Comparison of ENCODE assay signal across 28 cellular contexts in the genomic region with DNA sequence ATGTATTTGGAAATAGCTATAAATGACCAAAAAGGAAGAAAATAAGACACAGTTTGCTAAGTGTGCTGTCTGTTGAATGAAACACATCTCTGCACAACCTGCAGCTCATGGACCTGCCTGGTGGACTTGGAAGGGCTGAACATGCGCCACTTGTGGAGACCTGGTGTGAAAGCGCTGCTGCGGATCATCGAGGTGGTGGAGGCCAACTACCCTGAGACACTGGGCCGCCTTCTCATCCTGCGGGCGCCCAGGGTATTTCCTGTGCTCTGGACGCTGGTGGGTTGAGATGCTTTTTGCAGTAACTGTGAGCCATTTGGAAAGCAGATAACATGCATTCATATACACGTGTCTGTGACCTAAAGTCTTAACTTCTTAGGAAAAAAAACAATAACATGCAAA.
DNase-seq lines count a peak whose midpoint lies in the region; ATAC-seq and TF ChIP-seq lines count a peak whose summit lies in the region.
"Had no signal": no experiment of that assay in that cellular context is flagged by ENCODE, and none has a peak within 500 bp of the region (broad histone marks: within the 10 kb centered on the region; RNA-seq: fewer than 3 reads in every experiment).

No MANE protein-coding gene starts in this region.

- no peak overlapping the region for H4K8ac ChIP-seq in trophoblast cell (ENCODE audit: low read depth, low read length)

- peak overlapping the region; percentile 10 to 57 for H3K27ac ChIP-seq in left lung
- H3K27ac ChIP-seq in gastrocnemius medialis = peak overlapping the region in 3 of 4 donors; percentile 2 to 34 (median 4)
- no peak overlapping the region for H3K27ac ChIP-seq in trophoblast cell (ENCODE audit: low read depth, low read length)
- H3K27ac ChIP-seq: brain microvascular endothelial cell, colonic mucosa, WERI-Rb-1 had no signal

- H3K36me3 ChIP-seq in left lung (peaks cover 3 to 100% of the 10 kb centered on the region in 2 donors), gastrocnemius medialis (peaks cover 2 to 90% of the 10 kb centered on the region in 2 donors), trophoblast cell (ENCODE audit: control insufficient read depth in 1 of 2, insufficient read depth in 2 of 2, low read length in 2 of 2) (peaks cover 43 to 52% of the 10 kb centered on the region in 2 experiments)

- no peak overlapping the region for H3K4me2 ChIP-seq in trophoblast cell (ENCODE audit: low read length)
- H3K4me2 ChIP-seq: GM23338 had no signal

- no peak overlapping the region for H4K12ac ChIP-seq in trophoblast cell (ENCODE audit: low read depth, low read length)

- no peak overlapping the region for H2AFZ ChIP-seq in trophoblast cell (ENCODE audit: insufficient read depth, low read length, poor library complexity)
- H2AFZ ChIP-seq: GM23338 had no signal

- no CpG with 5 or more reads among the region's 9 CpGs for whole genome bisulfite sequencing in trophoblast cell (ENCODE audit: extremely low coverage, insufficient coverage, insufficient read length)

- H3K4me3 Mint-ChIP-seq in activated T-cell treated with anti-CD3 and anti-CD28 coated beads, Interleukin-2, amount 50 U/mL, for 72 hours = no peak overlapping the region
- H3K4me3 Mint-ChIP-seq: activated CD4-positive, alpha-beta T cell treated with anti-CD3 and anti-CD28 coated beads, Interleukin-2, amount 10 ng/mL, durations not matched to agents 7 days and 5 days; GM23338; stimulated activated naive CD8-positive, alpha-beta T cell treated with anti-CD3 and anti-CD28 coated beads, Interleukin-15, amount 100 ng/mL, for 72 hours; T-helper 17 cell; type B pancreatic cell had no signal

- H3K4me3 ChIP-seq in left lung (no peak overlapping the region), gastrocnemius medialis (no peak overlapping the region), trophoblast cell (ENCODE audit: low read depth, low read length) (no peak overlapping the region)
- H3K4me3 ChIP-seq: colonic mucosa, GM23338, SK-N-MC had no signal

- no peaks in the 10 kb centered on the region for H3K9me3 ChIP-seq in left lung
- H3K9me3 ChIP-seq in gastrocnemius medialis = no peaks in the 10 kb centered on the region
- H3K9me3 ChIP-seq in trophoblast cell (ENCODE audit: insufficient read depth, low read depth, low read length) = no peaks in the 10 kb centered on the region
- H3K9me3 ChIP-seq: colonic mucosa had no signal

- no peak overlapping the region for H2BK120ac ChIP-seq in trophoblast cell (ENCODE audit: insufficient read depth, low read length, poor library complexity)

- no peak for TF ChIP-seq POLR2A in gastrocnemius medialis (IDR thresholded peaks at IDR 0.05)

- no peak overlapping the region for H3K9ac ChIP-seq in trophoblast cell (ENCODE audit: low read length)

- ATAC-seq in activated T-cell treated with anti-CD3 and anti-CD28 coated beads, Interleukin-2, amount 50 U/mL, for 72 hours (replicated peaks in 1 of 2) = no peak
- ATAC-seq in left lung (no peak), gastrocnemius medialis (no peak), HG03159 (IDR thresholded peaks at IDR 0.05; ENCODE audit: unreplicated experiment) (no peak), GM19452 (IDR thresholded peaks at IDR 0.05; ENCODE audit: unreplicated experiment) (no peak)
- ATAC-seq: GM23338; stimulated activated naive CD8-positive, alpha-beta T cell treated with anti-CD3 and anti-CD28 coated beads, Interleukin-15, amount 100 ng/mL, for 72 hours; T-helper 17 cell had no signal

- no peak overlapping the region for H2BK5ac ChIP-seq in trophoblast cell (ENCODE audit: low read depth, low read length, poor library complexity)

- H3K18ac ChIP-seq in trophoblast cell (ENCODE audit: low read length) = no peak overlapping the region

- no peaks in the 10 kb centered on the region for H3K4me1 Mint-ChIP-seq in activated T-cell treated with anti-CD3 and anti-CD28 coated beads, Interleukin-2, amount 50 U/mL, for 72 hours (ENCODE audit: low read depth)
- H3K4me1 Mint-ChIP-seq: activated CD4-positive, alpha-beta T cell treated with anti-CD3 and anti-CD28 coated beads, Interleukin-2, amount 10 ng/mL, durations not matched to agents 7 days and 5 days; stimulated activated naive CD8-positive, alpha-beta T cell treated with anti-CD3 and anti-CD28 coated beads, Interleukin-15, amount 100 ng/mL, for 72 hours; T-helper 17 cell had no signal

- no peaks in the 10 kb centered on the region for H3K27me3 Mint-ChIP-seq in activated T-cell treated with anti-CD3 and anti-CD28 coated beads, Interleukin-2, amount 50 U/mL, for 72 hours (ENCODE audit: low read depth)
- H3K27me3 Mint-ChIP-seq: activated CD4-positive, alpha-beta T cell treated with anti-CD3 and anti-CD28 coated beads, Interleukin-2, amount 10 ng/mL, durations not matched to agents 7 days and 5 days; B cell; stimulated activated naive CD8-positive, alpha-beta T cell treated with anti-CD3 and anti-CD28 coated beads, Interleukin-15, amount 100 ng/mL, for 72 hours; T-helper 17 cell; type B pancreatic cell had no signal

- peaks cover 13 to 33% of the 10 kb centered on the region in 2 donors for H3K36me3 Mint-ChIP-seq in activated T-cell treated with anti-CD3 and anti-CD28 coated beads, Interleukin-2, amount 50 U/mL, for 72 hours (ENCODE audit: insufficient read depth in 2 of 2)

- peaks cover 7% of the 10 kb centered on the region for H3K79me1 ChIP-seq in trophoblast cell (ENCODE audit: low read length)

- H4K91ac ChIP-seq in trophoblast cell (ENCODE audit: low read depth, low read length) = no peak overlapping the region

- in situ Hi-C loops in gastrocnemius medialis (cut with MboI; ENCODE audit: low sequenced_read_pairs in 4 of 4) = no loop called here

- no peaks in the 10 kb centered on the region for H3K9me3 Mint-ChIP-seq in activated T-cell treated with anti-CD3 and anti-CD28 coated beads, Interleukin-2, amount 50 U/mL, for 72 hours
- H3K9me3 Mint-ChIP-seq: activated CD4-positive, alpha-beta T cell treated with anti-CD3 and anti-CD28 coated beads, Interleukin-2, amount 10 ng/mL, durations not matched to agents 7 days and 5 days; GM23338; stimulated activated naive CD8-positive, alpha-beta T cell treated with anti-CD3 and anti-CD28 coated beads, Interleukin-15, amount 100 ng/mL, for 72 hours; type B pancreatic cell had no signal

- H2BK12ac ChIP-seq in trophoblast cell (ENCODE audit: low read length) = no peak overlapping the region

- peak overlapping the region; percentile 13 for H3K27ac Mint-ChIP-seq in activated T-cell treated with anti-CD3 and anti-CD28 coated beads, Interleukin-2, amount 50 U/mL, for 72 hours
- H3K27ac Mint-ChIP-seq: activated CD4-positive, alpha-beta T cell treated with anti-CD3 and anti-CD28 coated beads, Interleukin-2, amount 10 ng/mL, durations not matched to agents 7 days and 5 days; GM23338; stimulated activated naive CD8-positive, alpha-beta T cell treated with anti-CD3 and anti-CD28 coated beads, Interleukin-15, amount 100 ng/mL, for 72 hours had no signal

- H3K23ac ChIP-seq in trophoblast cell (ENCODE audit: low read length) = no peak overlapping the region

- no peaks in the 10 kb centered on the region for H3K79me2 ChIP-seq in trophoblast cell (ENCODE audit: control insufficient read depth, insufficient read depth, low read length, poor library complexity)

- intact Hi-C loops in left lung (cut with DNase I) = loop anchor here in 1 of 2 donors (10.0 kb wide), 2 partner anchors 61 to 111 kb away; partner anchors contain the start of gene SEC14L1
- intact Hi-C loops in gastrocnemius medialis (cut with DNase I; ENCODE audit: low total_unique reads) = loop anchor here (5.0 kb wide), 1 partner anchor 44 kb away; no protein-coding TSS in a partner anchor

- no peak overlapping the region for H3K4ac ChIP-seq in trophoblast cell (ENCODE audit: low read depth, low read length)

- no peak overlapping the region for H3K14ac ChIP-seq in trophoblast cell (ENCODE audit: low read length)

- H3K4me1 ChIP-seq in left lung (peaks cover 0 to 41% of the 10 kb centered on the region in 2 donors), gastrocnemius medialis (peaks cover 32 to 38% of the 10 kb centered on the region in 2 donors), trophoblast cell (ENCODE audit: control insufficient read depth in 1 of 2, insufficient read depth in 2 of 2, low read length in 2 of 2) (peaks cover 4 to 10% of the 10 kb centered on the region in 2 experiments)
- H3K4me1 ChIP-seq: colonic mucosa had no signal

- TF ChIP-seq CTCF in left lung (IDR thresholded peaks at IDR 0.05) (no peak), gastrocnemius medialis (IDR thresholded peaks at IDR 0.05 in 4 of 5, conservative IDR thresholded peaks at IDR 0.05 in 1 of 5) (no peak)

- H3K27me3 ChIP-seq in left lung = no peaks in the 10 kb centered on the region
- H3K27me3 ChIP-seq in gastrocnemius medialis = no peaks in the 10 kb centered on the region
- H3K27me3 ChIP-seq in trophoblast cell (ENCODE audit: insufficient read depth, low read length) = no peaks in the 10 kb centered on the region
- H3K27me3 ChIP-seq: brain microvascular endothelial cell, colonic mucosa had no signal

- no peak overlapping the region for H2AK5ac ChIP-seq in trophoblast cell (ENCODE audit: low read length)

- DNase-seq in activated T-cell treated with anti-CD3 and anti-CD28 coated beads, Interleukin-2, amount 50 U/mL, for 72 hours = no peak
- no peak for DNase-seq in activated T-cell treated with anti-CD3 and anti-CD28 coated beads, Interleukin-2, amount 50 U/mL, for 48 hours
- DNase-seq in MV-4-11 (lab: John Stamatoyannopoulos, UW) (peak; percentile 10), left lung (no peak), gastrocnemius medialis (no peak), trophoblast cell (no peak)
- DNase-seq: activated CD4-positive, alpha-beta T cell treated with anti-CD3 and anti-CD28 coated beads, Interleukin-2, amount 10 ng/mL, durations not matched to agents 7 days and 5 days; activated CD8-positive, alpha-beta memory T cell treated with anti-CD3 and anti-CD28 coated beads, Interleukin-2, amount 50 U/mL, for 48 hours; activated gamma-delta T cell; brain microvascular endothelial cell; Calu3; colonic mucosa; glutamatergic neuron; left ventricle myocardium superior; NCI-H2081 treated with DMSO at 0.1 percent for 48 hours; NCI-H510A treated with DMSO at 0.1 percent for 48 hours; nucleus accumbens; retina; stimulated activated CD4-positive, alpha-beta T cell treated with anti-CD3 and anti-CD28 coated beads, Interleukin-4, amount 100 ng/mL, for 24 hours; stimulated activated naive CD8-positive, alpha-beta T cell treated with anti-CD3 and anti-CD28 coated beads, Interleukin-15, amount 100 ng/mL, for 72 hours; T-helper 17 cell; WERI-Rb-1 had no signal
